In the genomic region with DNA sequence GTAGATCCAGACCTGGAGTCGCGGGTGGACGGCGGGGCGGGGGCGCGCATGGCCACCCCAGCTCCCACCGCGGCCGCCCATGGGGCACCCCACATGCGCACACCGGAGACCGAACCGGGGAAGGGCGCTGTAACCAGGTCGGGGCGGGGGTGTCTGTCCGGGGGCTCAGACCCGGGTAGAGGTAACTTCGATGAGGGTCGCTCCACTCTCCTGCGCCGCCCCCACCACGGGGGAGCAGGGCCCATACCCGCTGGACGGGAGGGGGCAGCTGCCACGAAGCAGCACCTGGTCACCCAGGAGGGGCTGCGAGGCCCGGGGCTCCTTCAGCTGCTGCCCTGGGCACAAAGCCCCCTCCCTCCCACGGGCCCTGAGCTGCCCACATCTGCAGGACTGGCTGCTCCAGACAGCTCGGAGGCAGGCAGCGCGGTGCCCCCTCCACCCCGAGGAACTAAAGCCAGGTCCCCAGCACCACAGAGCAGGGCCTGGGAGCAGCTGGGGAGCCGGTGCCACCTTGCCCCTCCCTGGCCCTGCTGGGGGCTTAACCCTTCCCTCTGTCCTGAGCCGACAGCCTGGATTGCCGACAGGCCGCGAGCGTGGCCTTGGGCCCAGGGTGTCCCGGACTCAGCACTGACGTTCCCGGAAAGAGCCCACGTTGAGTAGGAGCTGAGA, we compare ENCODE assay signal across 9 cellular contexts. TPM values are rescaled to one million over a fixed set of nuclear protein-coding genes. Genes with fewer than 3 reads are reported as not detected.
DNase-seq lines count a peak whose midpoint lies in the region; ATAC-seq and TF ChIP-seq lines count a peak whose summit lies in the region.
"Not testable (repeated sequence)": the region's sequence is repeated elsewhere in the genome, so short reads cannot be mapped to it uniquely, and the experiment has no call there.
"Had no signal": no experiment of that assay in that cellular context is flagged by ENCODE, and none has a peak within 500 bp of the region (broad histone marks: within the 10 kb centered on the region; RNA-seq: fewer than 3 reads in every experiment).

No MANE protein-coding gene starts in this region.

- ATAC-seq in GM18511 (IDR thresholded peaks at IDR 0.05; ENCODE audit: unreplicated experiment): peak; percentile 24
- ATAC-seq in HG03045 (IDR thresholded peaks at IDR 0.05; ENCODE audit: unreplicated experiment): peak; percentile 20
- ATAC-seq in SK-N-SH treated with all-trans-retinoic acid at 6 μM for 48 hours: peak; percentile 47
- ATAC-seq in lung (ENCODE audit: insufficient read depth, low FRiP score): peak; percentile 11

- H3K4me3 ChIP-seq in adrenal gland: peak overlapping the region in 2 of 4 donors; percentile 34 to 90
- peak overlapping the region; percentile 53 to 92 (median 69) for H3K4me3 ChIP-seq in esophagus squamous epithelium
- H3K4me3 ChIP-seq in lung: peak overlapping the region; percentile 65
- peak overlapping the region; percentile 75 for H3K4me3 ChIP-seq in retinal pigment epithelial cell (ENCODE audit: low read length)
- peak overlapping the region; percentile 69 to 73 for H3K4me3 ChIP-seq in uterus

- not testable (repeated sequence) for H3K4me1 ChIP-seq in adrenal gland (replicated peaks in 1 of 2); lung (ENCODE audit: control insufficient read depth in 2 of 2, insufficient read depth in 2 of 2, low read length in 2 of 2); uterus
- peaks cover 11 to 65% (median 13%) of the 10 kb centered on the region in 3 donors for H3K4me1 ChIP-seq in esophagus squamous epithelium

- WGBS in adrenal gland, 4 donors: 0 to 1% (median 1%) methylated on average over 8 to 19 of the region's 44 CpGs; no CpG with 5 or more reads in 1 of the 4 donors
- WGBS in esophagus squamous epithelium, 2 donors: no CpG with 5 or more reads among the region's 44 CpGs
- WGBS in lung, 2 donors: 1 to 2% methylated on average over 13 to 21 of the region's 44 CpGs

- DNase-seq in adrenal gland; esophagus squamous epithelium (lab: John Stamatoyannopoulos, UW); lung (ENCODE audit: low spot score); retinal pigment epithelial cell (ENCODE audit: low read depth): not testable (repeated sequence)
- peak; percentile 41 to 45 for DNase-seq in uterus

- H3K27ac ChIP-seq in adrenal gland: peak overlapping the region; percentile 62 to 100 (median 87)
- peak overlapping the region; percentile 90 to 99 (median 96) for H3K27ac ChIP-seq in esophagus squamous epithelium
- H3K27ac ChIP-seq in lung (ENCODE audit: low read depth in 1 of 2, low read length in 1 of 2): peak overlapping the region; percentile 69 to 85
- H3K27ac ChIP-seq in uterus: peak overlapping the region; percentile 93 to 97

- not testable (repeated sequence) for TF ChIP-seq POLR2A in adrenal gland (IDR thresholded peaks at IDR 0.05); esophagus squamous epithelium (IDR thresholded peaks at IDR 0.05); uterus (IDR thresholded peaks at IDR 0.05)

- TF ChIP-seq CTCF in adrenal gland (IDR thresholded peaks at IDR 0.05); esophagus squamous epithelium (IDR thresholded peaks at IDR 0.05); lung (IDR thresholded peaks at IDR 0.05; ENCODE audit: control extremely low read depth, extremely low read depth); retinal pigment epithelial cell (conservative IDR thresholded peaks at IDR 0.05; ENCODE audit: low read depth, low read length); uterus (IDR thresholded peaks at IDR 0.05): not testable (repeated sequence)

- not testable (repeated sequence) for H3K9me3 ChIP-seq in adrenal gland (replicated peaks in 1 of 3); esophagus squamous epithelium; lung (ENCODE audit: control insufficient read depth in 2 of 2, insufficient read depth in 1 of 2, low read length in 1 of 2); uterus

- H3K27me3 ChIP-seq in adrenal gland: peaks cover 16% of the 10 kb centered on the region
- H3K27me3 ChIP-seq in esophagus squamous epithelium: peaks cover 0 to 24% (median 0%) of the 10 kb centered on the region in 4 donors
- H3K27me3 ChIP-seq in lung (ENCODE audit: control insufficient read depth, insufficient read depth); uterus: not testable (repeated sequence)

- intact Hi-C loops in adrenal gland (cut with DNase I); esophagus squamous epithelium (cut with DNase I); uterus (cut with DNase I; ENCODE audit: low total_unique reads): not testable (repeated sequence)

- H3K36me3 ChIP-seq in adrenal gland (replicated peaks in 1 of 2); esophagus squamous epithelium; lung (ENCODE audit: control insufficient read depth in 2 of 2, insufficient read depth in 2 of 2, low read length in 2 of 2); uterus: not testable (repeated sequence)

RNA-seq across cellular contexts. Expression of a gene that starts 1.7 kb away (rescaled TPM):
- total RNA-seq in adrenal gland (100 to 1,000 TPM; 120 to 946 (median 395) TPM), esophagus squamous epithelium (100 to 1,000 TPM in 2 of 4 donors, 10 to 100 TPM in 2; 45.3 to 159 (median 113) TPM), lung (100 to 1,000 TPM; 191 to 903 TPM), uterus (1,000 to 10,000 TPM in 1 of 4 donors, 100 to 1,000 TPM in 2, 10 to 100 TPM in 1; 22.2 to 1,343 (median 242) TPM)
- polyA plus RNA-seq in adrenal gland (1,000 to 10,000 TPM in 1 of 3 donors, 100 to 1,000 TPM in 2; 454 to 1,592 (median 502) TPM), lung (1,000 to 10,000 TPM; 1,642 to 2,585 TPM)

RNA-seq across cellular contexts. Expression of a gene that starts 5.1 kb away (rescaled TPM):
- 100 to 1,000 TPM in 3 of 8 donors, 10 to 100 TPM in 5; 52.8 to 238 (median 85.3) TPM for total RNA-seq in adrenal gland
- 100 to 1,000 TPM in 2 of 3 donors, 10 to 100 TPM in 1; 84.6 to 360 (median 139) TPM for polyA plus RNA-seq in adrenal gland
- 100 to 1,000 TPM in 1 of 4 donors, 10 to 100 TPM in 3; 26.3 to 133 (median 60.0) TPM for total RNA-seq in esophagus squamous epithelium
- total RNA-seq in lung: 100 to 1,000 TPM in 1 of 2 donors, 10 to 100 TPM in 1; 53.3 to 104 TPM
- polyA plus RNA-seq in lung: 100 to 1,000 TPM; 275 to 531 TPM
- total RNA-seq in uterus: 100 to 1,000 TPM in 2 of 4 donors, 10 to 100 TPM in 2; 13.4 to 672 (median 239) TPM

RNA-seq across cellular contexts. Expression of a gene that starts 11.3 kb away (rescaled TPM):
- total RNA-seq in adrenal gland (100 to 1,000 TPM in 7 of 8 donors, 10 to 100 TPM in 1; 96.5 to 269 (median 190) TPM), esophagus squamous epithelium (10 to 100 TPM; 14.4 to 67.5 (median 50.3) TPM), lung (100 to 1,000 TPM in 1 of 2 donors, 10 to 100 TPM in 1; 75.7 to 656 TPM), uterus (100 to 1,000 TPM in 3 of 4 donors, 10 to 100 TPM in 1; 27.8 to 926 (median 269) TPM)
- polyA plus RNA-seq in adrenal gland (100 to 1,000 TPM; 290 to 835 (median 443) TPM), lung (1,000 to 10,000 TPM; 1,063 to 4,189 TPM)

RNA-seq across cellular contexts. Expression of a gene that starts 19.6 kb away (rescaled TPM):
- total RNA-seq in adrenal gland (not detected), esophagus squamous epithelium (not detected), lung (not detected), uterus (not detected)
- polyA plus RNA-seq in adrenal gland (not detected), lung (not detected)
- total RNA-seq: occipital lobe had no signal

RNA-seq across cellular contexts. Expression of a gene that starts 30.0 kb away (rescaled TPM):
- total RNA-seq in adrenal gland (1 to 10 TPM; 1.2 to 9.8 (median 7.1) TPM), esophagus squamous epithelium (10 to 100 TPM in 1 of 4 donors, 1 to 10 TPM in 3; 5.3 to 15.3 (median 5.9) TPM), lung (10 to 100 TPM; 21.6 to 63.3 TPM), uterus (10 to 100 TPM in 3 of 4 donors, 1 to 10 TPM in 1; 7.9 to 29.1 (median 14.2) TPM)
- polyA plus RNA-seq in adrenal gland (10 to 100 TPM in 2 of 3 donors, under 1 TPM in 1; 0.55 to 77.2 (median 29.4) TPM), lung (100 to 1,000 TPM; 112 to 145 TPM)
